Comparison of ENCODE assay signal across 8 cellular contexts in genomic region chr3:27721717-27722564, GRCh38. TPM values are rescaled to one million over a fixed set of nuclear protein-coding genes. Genes with fewer than 3 reads are reported as not detected.
DNase-seq lines count a peak whose midpoint lies in the region; ATAC-seq, FAIRE-seq and TF ChIP-seq lines count a peak whose summit lies in the region.

Gene EOMES, minus strand, starts transcription at chr3:27722323. Its CDS starts 29 bp downstream, at chr3:27722294.

- no peak within 1 kb of the TSS for H3K14ac ChIP-seq in trophoblast cell (ENCODE audit: low read length)

- H4K12ac ChIP-seq in trophoblast cell (ENCODE audit: low read depth, low read length): no peak within 1 kb of the TSS

- H2BK120ac ChIP-seq in trophoblast cell (ENCODE audit: insufficient read depth, low read length, poor library complexity): no peak within 1 kb of the TSS

- ATAC-seq in HG03378 (IDR thresholded peaks at IDR 0.05; ENCODE audit: unreplicated experiment): peak; percentile 58

- peak within 1 kb of the TSS; percentile 83 for H2AFZ ChIP-seq in trophoblast cell (ENCODE audit: insufficient read depth, low read length, poor library complexity)

- no CpG with 5 or more reads among the region's 81 CpGs for WGBS in trophoblast cell (ENCODE audit: extremely low coverage, insufficient coverage, insufficient read length)

- H3K36me3 ChIP-seq in BE2C (no peaks in the 10 kb centered on the region), trophoblast cell (ENCODE audit: control insufficient read depth in 1 of 2, insufficient read depth in 2 of 2, low read length in 2 of 2) (no peaks in the 10 kb centered on the region)

- H3K9me3 ChIP-seq in BE2C (no peaks in the 10 kb centered on the region), trophoblast cell (ENCODE audit: insufficient read depth, low read depth, low read length) (peaks cover 4% of the 10 kb centered on the region)

- no peak within 1 kb of the TSS for H4K8ac ChIP-seq in trophoblast cell (ENCODE audit: low read depth, low read length)

- no peak within 1 kb of the TSS for H2BK5ac ChIP-seq in trophoblast cell (ENCODE audit: low read depth, low read length, poor library complexity)

- H3K4ac ChIP-seq in trophoblast cell (ENCODE audit: low read depth, low read length): no peak within 1 kb of the TSS

- no peak within 1 kb of the TSS for H3K27ac ChIP-seq in trophoblast cell (ENCODE audit: low read depth, low read length)

- FAIRE-seq in GM19239 (lab: Jason Lieb, UNC): no peak

- H4K91ac ChIP-seq in trophoblast cell (ENCODE audit: low read depth, low read length): no peak within 1 kb of the TSS

- H3K4me1 ChIP-seq in BE2C (no peaks in the 10 kb centered on the region), trophoblast cell (ENCODE audit: control insufficient read depth in 1 of 2, insufficient read depth in 2 of 2, low read length in 2 of 2) (peaks cover 11 to 15% of the 10 kb centered on the region in 2 experiments)

- H3K4me3 ChIP-seq in BE2C (ENCODE audit: low read depth, low read length): peak within 1 kb of the TSS; percentile 50
- peak within 1 kb of the TSS; percentile 29 for H3K4me3 ChIP-seq in fibroblast of mammary gland (ENCODE audit: control insufficient read depth, low read depth, low read length)
- H3K4me3 ChIP-seq in trophoblast cell (ENCODE audit: low read depth, low read length): peak within 1 kb of the TSS; percentile 68

- H3K79me1 ChIP-seq in trophoblast cell (ENCODE audit: low read length): no peaks in the 10 kb centered on the region

- TF ChIP-seq CTCF in BE2C (IDR thresholded peaks at IDR 0.05; ENCODE audit: low read depth, low read length) (peak; percentile 17; the same call in 1 of the 2 replicates), fibroblast of mammary gland (conservative IDR thresholded peaks at IDR 0.05; ENCODE audit: control insufficient read depth, insufficient read depth, low read depth, low read length) (no peak)

- no peak within 1 kb of the TSS for H2AK5ac ChIP-seq in trophoblast cell (ENCODE audit: low read length)

- H3K27me3 ChIP-seq in BE2C (peaks cover 63% of the 10 kb centered on the region), trophoblast cell (ENCODE audit: insufficient read depth, low read length) (peaks cover 77% of the 10 kb centered on the region)

- DNase-seq in BE2C (peak; percentile 56), GM19239 (ENCODE audit: insufficient read length, low spot score) (peak; percentile 53), NOMO-1 treated with dmso at 0.1 percent for 144 hours (lab: John Stamatoyannopoulos, UW; ENCODE audit: unreplicated experiment) (peak; percentile 65), activated T-cell treated with anti-CD3 and anti-CD28 coated beads for 4 hours (peak; percentile 45), fibroblast of mammary gland (ENCODE audit: low read depth) (peak; percentile 31), trophoblast cell (peak; percentile 6 to 23), mucosa of gallbladder (ENCODE audit: low spot score) (no peak)

- H3K23ac ChIP-seq in trophoblast cell (ENCODE audit: low read length): no peak within 1 kb of the TSS

- no peak within 1 kb of the TSS for H3K18ac ChIP-seq in trophoblast cell (ENCODE audit: low read length)

- no peak within 1 kb of the TSS for H2BK12ac ChIP-seq in trophoblast cell (ENCODE audit: low read length)

- peak within 1 kb of the TSS; percentile 93 for H3K4me2 ChIP-seq in trophoblast cell (ENCODE audit: low read length)

- H3K79me2 ChIP-seq in trophoblast cell (ENCODE audit: control insufficient read depth, insufficient read depth, low read length, poor library complexity): no peaks in the 10 kb centered on the region

- H3K9ac ChIP-seq in trophoblast cell (ENCODE audit: low read length): no peak within 1 kb of the TSS

RNA-seq across cellular contexts. Expression of gene EOMES, which starts in this region (rescaled TPM):
- polyA plus RNA-seq in BE2C (2012; ENCODE audit: insufficient read depth, insufficient read length, low read depth): not detected
- polyA plus RNA-seq in trophoblast cell (2013): 0.01 TPM in 1 of 2 replicates, not detected in the other
- total RNA-seq in mucosa of gallbladder: 0.58 TPM
